9 cellular contexts compared by ENCODE assay signal in the genomic region with DNA sequence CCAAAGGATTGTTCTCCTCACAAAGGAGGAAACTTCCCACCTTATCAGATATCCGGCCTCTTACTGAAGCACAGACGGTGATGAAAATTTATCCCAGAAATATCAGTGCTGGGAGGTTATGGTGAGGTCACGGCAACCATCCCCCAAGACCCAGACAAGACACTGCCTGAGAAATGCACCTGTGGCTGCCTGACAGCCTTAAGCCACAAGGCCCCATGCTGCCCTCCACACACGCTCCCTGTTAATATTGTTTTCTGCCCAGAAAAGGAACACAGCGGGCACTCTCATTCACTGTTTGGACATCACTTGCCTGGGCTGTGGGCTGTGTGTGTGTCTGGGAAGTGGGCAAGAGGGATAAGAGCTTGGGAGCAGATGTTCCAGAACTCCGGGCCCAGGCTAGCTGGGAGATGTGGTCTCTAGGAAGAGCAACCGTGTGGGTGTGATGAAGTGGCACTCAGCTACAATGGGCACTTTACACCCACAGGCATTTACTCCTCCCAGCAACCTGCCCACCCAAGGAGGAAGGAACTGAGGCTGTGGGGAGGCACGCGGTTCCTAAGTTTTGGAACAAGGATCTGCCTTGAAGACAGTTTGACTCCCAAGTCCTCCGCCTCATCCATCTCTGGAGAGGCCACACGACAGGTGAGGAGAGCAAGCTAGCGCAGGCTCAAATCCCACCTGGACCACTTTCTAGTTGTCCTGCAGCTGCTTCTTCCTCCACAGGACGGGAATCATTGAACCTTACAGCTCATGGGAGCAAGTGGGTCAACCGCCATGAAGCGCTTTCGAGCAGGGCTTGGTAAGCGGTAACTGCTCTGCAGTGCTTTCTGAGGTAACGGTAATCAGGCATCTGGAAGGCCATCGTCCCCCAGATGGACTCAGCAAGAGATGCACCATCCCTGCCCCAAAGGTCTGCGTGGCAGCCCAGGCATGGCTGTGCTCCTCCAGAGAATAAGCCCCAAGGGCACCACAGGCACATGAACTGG.
DNase-seq lines count a peak whose midpoint lies in the region; ATAC-seq and TF ChIP-seq lines count a peak whose summit lies in the region.
"Had no signal": no experiment of that assay in that cellular context is flagged by ENCODE, and none has a peak within 500 bp of the region (broad histone marks: within the 10 kb centered on the region; RNA-seq: fewer than 3 reads in every experiment).

No MANE protein-coding gene starts in this region.

- no peaks in the 10 kb centered on the region for H3K27me3 Mint-ChIP-seq in activated naive CD8-positive, alpha-beta T cell treated with anti-CD3 and anti-CD28 coated beads, Interleukin-2, amount 50 U/mL, for 24 hours

- no peak overlapping the region for H3K4me3 ChIP-seq in muscle layer of colon (ENCODE audit: low read depth in 1 of 2, low read length in 2 of 2)
- H3K4me3 ChIP-seq in tibial nerve = no peak overlapping the region
- H3K4me3 ChIP-seq in A673 (ENCODE audit: low read depth, low read length, poor library complexity, severe bottlenecking) = no peak overlapping the region
- H3K4me3 ChIP-seq: pancreas had no signal

- H3K36me3 Mint-ChIP-seq in activated naive CD8-positive, alpha-beta T cell treated with anti-CD3 and anti-CD28 coated beads, Interleukin-2, amount 50 U/mL, for 24 hours (ENCODE audit: low read depth) = peaks cover 4% of the 10 kb centered on the region

- DNase-seq in Right ventricle myocardium superior (peak; percentile 35), left ventricle myocardium superior (no peak), tibial nerve (ENCODE audit: low spot score in 2 of 2) (no peak), A673 (ENCODE audit: low spot score) (no peak), GF-D8 (lab: John Stamatoyannopoulos, UW) (no peak)
- no peak for DNase-seq in activated naive CD8-positive, alpha-beta T cell treated with anti-CD3 and anti-CD28 coated beads, Interleukin-2, amount 50 U/mL, for 24 hours
- DNase-seq in stimulated activated CD4-positive, alpha-beta T cell treated with anti-CD3 and anti-CD28 coated beads, Interleukin-1b, Interleukin-23, amount 100 ng/mL, for 48 hours = no peak

- no peak for TF ChIP-seq EP300 in tibial nerve (IDR thresholded peaks at IDR 0.05)

- peaks cover 27% of the 10 kb centered on the region for H3K4me1 Mint-ChIP-seq in activated naive CD8-positive, alpha-beta T cell treated with anti-CD3 and anti-CD28 coated beads, Interleukin-2, amount 50 U/mL, for 24 hours

- no peak overlapping the region for H3K9ac ChIP-seq in muscle layer of colon (ENCODE audit: low read length)

- POLR2A ChIA-PET in A673 (lab: Charles Lee; ENCODE audit: low non-redundant PET) = no interaction called here

- H3K27me3 ChIP-seq in muscle layer of colon (ENCODE audit: control insufficient read depth in 1 of 2, insufficient read depth in 2 of 2, low read length in 2 of 2) (no peaks in the 10 kb centered on the region), tibial nerve (no peaks in the 10 kb centered on the region), A673 (replicated peaks; ENCODE audit: insufficient read depth, low read depth, low read length, poor library complexity) (no peaks in the 10 kb centered on the region)
- H3K27me3 ChIP-seq: pancreas had no signal

- H3K36me3 ChIP-seq in muscle layer of colon (ENCODE audit: insufficient read depth, low read length) (peaks cover 11% of the 10 kb centered on the region), tibial nerve (peaks cover 0 to 11% (median 0%) of the 10 kb centered on the region in 3 donors), A673 (ENCODE audit: insufficient read depth, low read length, poor library complexity, severe bottlenecking) (no peaks in the 10 kb centered on the region)
- H3K36me3 ChIP-seq: pancreas had no signal

- CTCF ChIA-PET in A673 (lab: Charles Lee) = no interaction called here

- no TSS peak for BruUV-seq in A673 (replicated peaks; lab: Mats Ljungman, UMichigan)

- intact Hi-C loops in Right ventricle myocardium superior (cut with DNase I) = no loop called here
- intact Hi-C loops in left ventricle myocardium superior (cut with micrococcal nuclease) = no loop called here
- intact Hi-C loops in A673 (cut with micrococcal nuclease; ENCODE audit: unreplicated experiment) = no loop called here

- no peaks in the 10 kb centered on the region for H3K9me3 ChIP-seq in muscle layer of colon (ENCODE audit: low read length)
- no peaks in the 10 kb centered on the region for H3K9me3 ChIP-seq in tibial nerve
- H3K9me3 ChIP-seq in A673 (ENCODE audit: low read depth, low read length, poor library complexity, severe bottlenecking) = no peaks in the 10 kb centered on the region
- H3K9me3 ChIP-seq: pancreas had no signal

- TF ChIP-seq CTCF in tibial nerve (IDR thresholded peaks at IDR 0.05) = no peak
- TF ChIP-seq CTCF in A673 (conservative IDR thresholded peaks at IDR 0.05; ENCODE audit: low read depth, low read length) = no peak

- TF ChIP-seq POLR2A in tibial nerve (IDR thresholded peaks at IDR 0.05) = no peak

- peaks cover 62% of the 10 kb centered on the region for H3K4me1 ChIP-seq in muscle layer of colon (ENCODE audit: insufficient read depth, low read length)
- peaks cover 0 to 100% (median 90%) of the 10 kb centered on the region in 4 donors for H3K4me1 ChIP-seq in tibial nerve
- no peaks in the 10 kb centered on the region for H3K4me1 ChIP-seq in A673 (ENCODE audit: insufficient read depth, low read length, poor library complexity, severe bottlenecking)

- ATAC-seq in Right ventricle myocardium superior (ENCODE audit: poor library complexity) = no peak
- ATAC-seq in left ventricle myocardium superior = no peak
- ATAC-seq in activated naive CD8-positive, alpha-beta T cell treated with anti-CD3 and anti-CD28 coated beads, Interleukin-2, amount 50 U/mL, for 24 hours = no peak

- H3K27ac Mint-ChIP-seq in activated naive CD8-positive, alpha-beta T cell treated with anti-CD3 and anti-CD28 coated beads, Interleukin-2, amount 50 U/mL, for 24 hours = peak overlapping the region; percentile 66

- peak overlapping the region; percentile 25 for H3K27ac ChIP-seq in muscle layer of colon (ENCODE audit: low read depth, low read length)
- peak overlapping the region; percentile 55 to 92 (median 80) for H3K27ac ChIP-seq in tibial nerve
- H3K27ac ChIP-seq in A673 (ENCODE audit: low read depth, low read length, poor library complexity, severe bottlenecking) = no peak overlapping the region
- H3K27ac ChIP-seq: pancreas had no signal

- H3K9me3 Mint-ChIP-seq in activated naive CD8-positive, alpha-beta T cell treated with anti-CD3 and anti-CD28 coated beads, Interleukin-2, amount 50 U/mL, for 24 hours = no peaks in the 10 kb centered on the region

- 75 to 81% methylated on average over 19 to 20 of the region's 20 CpGs for WGBS in tibial nerve, 2 donors

- H3K4me3 Mint-ChIP-seq in activated naive CD8-positive, alpha-beta T cell treated with anti-CD3 and anti-CD28 coated beads, Interleukin-2, amount 50 U/mL, for 24 hours = no peak overlapping the region
